ENCODE assay signal across 1 cellular context in genomic region chr17:80010283-80010858, GRCh38.
TF ChIP-seq lines count a peak whose summit lies in the region.

No MANE protein-coding gene starts in this region.

TF ChIP-seq in HepG2, 621 proteins besides CTCF, POLR2A, EP300 and RAD21:
- no peak for TF ChIP-seq HIC2 (CRISPR knock-in tag; IDR thresholded peaks at IDR 0.05; ENCODE audit: low read depth)
- TF ChIP-seq ZBTB38 (CRISPR knock-in tag; IDR thresholded peaks at IDR 0.05) = 0 out of 2 replicates have a peak, but pooled peaks have one; percentile 19
